ENCODE assay signal across 6 cellular contexts in genomic region chr6:92534109-92534508, GRCh38.
"Had no signal": no experiment of that assay in that cellular context is flagged by ENCODE, and none has a peak within 500 bp of the region (broad histone marks: within the 10 kb centered on the region; RNA-seq: fewer than 3 reads in every experiment).

No MANE protein-coding gene starts in this region.

- H3K4me3 ChIP-seq: GM23248 had no signal

- H3K27ac ChIP-seq: GM23248 had no signal

- H2AFZ ChIP-seq: GM23248 had no signal

- DNase-seq: GM23248, GOT3, H7, HCEC 1CT, IMR-90 had no signal

- H3K9ac ChIP-seq: GM23248 had no signal

- FAIRE-seq: HTR-8/SVneo had no signal
